Comparison of ENCODE assay signal across 9 cellular contexts in the genomic region with DNA sequence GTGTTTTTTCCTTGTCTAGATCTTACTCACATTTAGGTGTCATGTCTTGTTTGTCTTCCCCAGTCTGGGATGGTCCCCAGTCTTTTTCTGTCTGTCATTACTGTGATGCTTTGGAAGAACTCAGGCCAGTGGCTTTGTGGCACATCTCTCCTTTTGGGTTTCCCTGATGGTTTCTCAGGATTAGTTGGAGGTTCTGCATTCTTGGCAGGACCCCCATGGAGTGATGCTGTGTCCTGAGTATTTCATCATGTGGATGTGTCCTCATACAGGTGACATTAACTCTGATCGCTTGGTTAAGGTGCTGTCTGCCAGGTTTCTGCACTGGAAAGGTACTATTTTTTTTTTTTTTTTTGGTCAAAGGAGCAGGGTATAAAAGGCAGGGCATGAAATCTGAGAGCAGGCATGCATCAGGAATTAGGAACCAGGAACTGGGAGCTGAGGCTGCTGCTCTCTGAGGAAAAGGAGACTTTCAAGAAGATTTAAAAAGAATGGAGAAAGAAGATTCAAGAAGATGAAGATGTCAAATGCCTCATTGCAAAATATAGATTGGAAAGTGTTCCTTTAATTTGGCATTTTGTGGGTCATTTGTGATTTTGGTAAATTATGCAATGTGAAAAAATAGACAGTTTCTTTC.
"Had no signal": no experiment of that assay in that cellular context is flagged by ENCODE, and none has a peak within 500 bp of the region (broad histone marks: within the 10 kb centered on the region; RNA-seq: fewer than 3 reads in every experiment).

No MANE protein-coding gene starts in this region.

- H3K9ac ChIP-seq: GM23248, KMS-11 had no signal

- DNase-seq: GM23248, H7, HFFc6, IMR-90, KBM-7 had no signal

- H3K4me3 Mint-ChIP-seq: HFFc6 had no signal

- H2AFZ ChIP-seq: GM23248 had no signal

- H3K27ac ChIP-seq: GM23248, HL-60, KMS-11 had no signal

- H3K4me3 ChIP-seq: GM23248, HAP-1 had no signal

- H3K36me3 ChIP-seq: HAP-1 had no signal

- H3K27ac Mint-ChIP-seq: HFFc6 had no signal

- H3K4me2 ChIP-seq: KMS-11 had no signal

- H3K9me3 ChIP-seq: HAP-1 had no signal

- ATAC-seq: HCT116 had no signal
